Comparison of ENCODE assay signal across 25 cellular contexts in genomic region chr21:15775291-15775690, GRCh38. TPM values are rescaled to one million over a fixed set of nuclear protein-coding genes. Genes with fewer than 3 reads are reported as not detected.
DNase-seq lines count a peak whose midpoint lies in the region; ATAC-seq, FAIRE-seq and TF ChIP-seq lines count a peak whose summit lies in the region.
"Had no signal": no experiment of that assay in that cellular context is flagged by ENCODE, and none has a peak within 500 bp of the region (broad histone marks: within the 10 kb centered on the region; RNA-seq: fewer than 3 reads in every experiment).

No MANE protein-coding gene starts in this region.

- CTCF ChIA-PET in activated CD4-positive, alpha-beta T cell treated with anti-CD3 and anti-CD28 coated beads, Interleukin-2, amount 10 ng/mL, durations not matched to agents 7 days and 5 days (lab: Charles Lee), result interaction anchor here (1.3 to 1.4 kb wide), 2 partner anchors 21 to 33 kb away, joined by 3 to 5 read pairs; no protein-coding TSS in a partner anchor

- H3K27ac ChIP-seq in ACC112 (ENCODE audit: low read depth, low read length), result peak overlapping the region; percentile 80; the same call in 1 of the 2 replicates
- H3K27ac ChIP-seq in HUES64 (ENCODE audit: low read depth, low read length), result 0 out of 2 replicates have a peak overlapping the region, but pooled peaks have one; percentile 9
- H3K27ac ChIP-seq: adrenal gland, right lobe of liver, WERI-Rb-1 had no signal

- WGBS in HUES64, result 88% methylated on average over 4 of the region's 4 CpGs

- H3K4me3 ChIP-seq in ACC112 (ENCODE audit: low read depth, low read length) (no peak overlapping the region), HUES64 (ENCODE audit: low read length) (no peak overlapping the region)
- H3K4me3 ChIP-seq: adrenal gland, HAP-1, right lobe of liver had no signal

- H3K36me3 ChIP-seq in ACC112 (ENCODE audit: insufficient read depth, low read length), result peaks cover 4% of the 10 kb centered on the region
- H3K36me3 ChIP-seq in HUES64 (ENCODE audit: insufficient read depth, low read length), result peaks cover 1% of the 10 kb centered on the region; the same call in 1 of the 2 replicates
- H3K36me3 ChIP-seq: adrenal gland, right lobe of liver, WERI-Rb-1 had no signal

- no peaks in the 10 kb centered on the region for H3K9me3 ChIP-seq in HUES64 (ENCODE audit: insufficient read depth, low read depth, low read length)
- H3K9me3 ChIP-seq: adrenal gland, HAP-1, right lobe of liver had no signal

- no peak overlapping the region for H3K9ac ChIP-seq in HUES64 (ENCODE audit: low read depth, low read length)

- H3K27ac Mint-ChIP-seq in mesothelial cell of epicardium, result peak overlapping the region; percentile 75
- H3K27ac Mint-ChIP-seq in activated CD4-positive, alpha-beta T cell treated with anti-CD3 and anti-CD28 coated beads, Interleukin-2, amount 10 ng/mL, durations not matched to agents 7 days and 5 days, result no peak overlapping the region
- H3K27ac Mint-ChIP-seq: activated CD4-positive, alpha-beta T cell treated with anti-CD3 and anti-CD28 coated beads, Interleukin-2, amount 10 ng/mL, durations not matched to agents 24 days and 14 days; CD4-positive, alpha-beta T cell had no signal

- H3K79me2 ChIP-seq in ACC112 (ENCODE audit: control insufficient read depth, insufficient read depth, low read length, unreplicated experiment), result peaks cover 47% of the 10 kb centered on the region

- H3K27me3 Mint-ChIP-seq in mesothelial cell of epicardium (ENCODE audit: low read depth), result no peaks in the 10 kb centered on the region
- no peaks in the 10 kb centered on the region for H3K27me3 Mint-ChIP-seq in activated CD4-positive, alpha-beta T cell treated with anti-CD3 and anti-CD28 coated beads, Interleukin-2, amount 10 ng/mL, durations not matched to agents 7 days and 5 days
- H3K27me3 Mint-ChIP-seq: activated CD4-positive, alpha-beta T cell treated with anti-CD3 and anti-CD28 coated beads, Interleukin-2, amount 10 ng/mL, durations not matched to agents 24 days and 14 days; CD4-positive, alpha-beta T cell had no signal

- POLR2A ChIA-PET in activated CD4-positive, alpha-beta T cell treated with anti-CD3 and anti-CD28 coated beads, Interleukin-2, amount 10 ng/mL, durations not matched to agents 7 days and 5 days (lab: Charles Lee), result no interaction called here

- no peak overlapping the region for H3K4me3 Mint-ChIP-seq in mesothelial cell of epicardium
- no peak overlapping the region for H3K4me3 Mint-ChIP-seq in activated CD4-positive, alpha-beta T cell treated with anti-CD3 and anti-CD28 coated beads, Interleukin-2, amount 10 ng/mL, durations not matched to agents 7 days and 5 days
- H3K4me3 Mint-ChIP-seq: activated CD4-positive, alpha-beta T cell treated with anti-CD3 and anti-CD28 coated beads, Interleukin-2, amount 10 ng/mL, durations not matched to agents 24 days and 14 days; activated T-cell treated with anti-CD3 and anti-CD28 coated beads, Interleukin-2, amount 50 U/mL, for 4 hours; CD4-positive, alpha-beta T cell had no signal

- peak; percentile 66 for DNase-seq in amniotic epithelial cell (ENCODE audit: low read depth)
- no peak for DNase-seq in mesothelial cell of epicardium (ENCODE audit: low spot score in 2 of 2, unreplicated experiment in 2 of 2)
- DNase-seq in GM12891 (ENCODE audit: insufficient read length, low spot score), result no peak
- DNase-seq in activated CD4-positive, alpha-beta T cell treated with anti-CD3 and anti-CD28 coated beads, Interleukin-2, amount 10 ng/mL, durations not matched to agents 7 days and 5 days, result no peak
- DNase-seq: 8988T; activated CD4-positive, alpha-beta T cell treated with anti-CD3 and anti-CD28 coated beads, Interleukin-2, amount 10 ng/mL, durations not matched to agents 24 days and 14 days; activated naive CD4-positive, alpha-beta T cell treated with Interleukin-2 at 50 U/mL for 16 hours; activated T-cell treated with anti-CD3 and anti-CD28 coated beads, Interleukin-2, amount 50 U/mL, for 4 hours; adrenal gland; CD4-positive, alpha-beta T cell; head of caudate nucleus; left cardiac atrium; MM.1S; NCI-H1417 treated with DMSO at 0.1 percent for 48 hours; NCI-H2107; NCI-H446; right lobe of liver; SHP77; stimulated activated naive CD4-positive, alpha-beta T cell treated with Interleukin-2 at 50 U/mL for 16 hours; WERI-Rb-1 had no signal

- no peaks in the 10 kb centered on the region for H3K9me3 Mint-ChIP-seq in mesothelial cell of epicardium
- no peaks in the 10 kb centered on the region for H3K9me3 Mint-ChIP-seq in activated CD4-positive, alpha-beta T cell treated with anti-CD3 and anti-CD28 coated beads, Interleukin-2, amount 10 ng/mL, durations not matched to agents 7 days and 5 days
- H3K9me3 Mint-ChIP-seq: activated CD4-positive, alpha-beta T cell treated with anti-CD3 and anti-CD28 coated beads, Interleukin-2, amount 10 ng/mL, durations not matched to agents 24 days and 14 days; activated T-cell treated with anti-CD3 and anti-CD28 coated beads, Interleukin-2, amount 50 U/mL, for 4 hours had no signal

- H3K4me1 ChIP-seq in ACC112 (ENCODE audit: control insufficient read depth, insufficient read depth, low read length, unreplicated experiment), result peaks cover 41% of the 10 kb centered on the region
- H3K4me1 ChIP-seq in HUES64 (ENCODE audit: insufficient read depth, low read length), result peaks cover 19% of the 10 kb centered on the region
- H3K4me1 ChIP-seq: HAP-1 had no signal

- no peak for TF ChIP-seq POLR2A in GM12891 (IDR thresholded peaks at IDR 0.05; ENCODE audit: low read depth, low read length)

- no peak for TF ChIP-seq CTCF in mesothelial cell of epicardium (IDR thresholded peaks at IDR 0.05; ENCODE audit: unreplicated experiment)

- peaks cover 6% of the 10 kb centered on the region for H3K36me3 Mint-ChIP-seq in mesothelial cell of epicardium
- peaks cover 31% of the 10 kb centered on the region for H3K36me3 Mint-ChIP-seq in activated CD4-positive, alpha-beta T cell treated with anti-CD3 and anti-CD28 coated beads, Interleukin-2, amount 10 ng/mL, durations not matched to agents 7 days and 5 days (ENCODE audit: low read depth)

- no peak overlapping the region for H2AFZ ChIP-seq in ACC112 (ENCODE audit: low read length, unreplicated experiment)

- H3K4me1 Mint-ChIP-seq in mesothelial cell of epicardium, result peaks cover 58% of the 10 kb centered on the region
- peaks cover 14% of the 10 kb centered on the region for H3K4me1 Mint-ChIP-seq in activated CD4-positive, alpha-beta T cell treated with anti-CD3 and anti-CD28 coated beads, Interleukin-2, amount 10 ng/mL, durations not matched to agents 7 days and 5 days

- ATAC-seq in HG02884 (IDR thresholded peaks at IDR 0.05; ENCODE audit: unreplicated experiment), result no peak
- ATAC-seq in HG03108 (IDR thresholded peaks at IDR 0.05; ENCODE audit: unreplicated experiment), result no peak
- ATAC-seq: activated T-cell treated with anti-CD3 and anti-CD28 coated beads, Interleukin-2, amount 50 U/mL, for 4 hours; left cardiac atrium; right lobe of liver had no signal

- no peaks in the 10 kb centered on the region for H3K27me3 ChIP-seq in ACC112 (ENCODE audit: insufficient read depth, low read length)
- no peaks in the 10 kb centered on the region for H3K27me3 ChIP-seq in HUES64 (ENCODE audit: insufficient read depth, low read length)
- H3K27me3 ChIP-seq: adrenal gland, right lobe of liver had no signal

- FAIRE-seq in GM12891 (lab: Jason Lieb, UNC), result no peak

TF ChIP-seq in GM12891, 5 proteins besides CTCF, POLR2A, EP300 and RAD21:
- no peak for TF ChIP-seq SPI1 (IDR thresholded peaks at IDR 0.05; ENCODE audit: low read depth, low read length)
- TF ChIP-seq PAX5 (IDR thresholded peaks at IDR 0.05; ENCODE audit: insufficient read depth, low read length, severe bottlenecking), result no peak
- TF ChIP-seq TAF1 (IDR thresholded peaks at IDR 0.05; ENCODE audit: low read depth, low read length), result no peak
- TF ChIP-seq POU2F2 (IDR thresholded peaks at IDR 0.05; ENCODE audit: low read depth, low read length), result no peak
- no peak for TF ChIP-seq POLR2AphosphoS5 (IDR thresholded peaks at IDR 0.05; ENCODE audit: low read depth, low read length)

RNA-seq across cellular contexts. Expression of gene USP25, which starts 45.5 kb away (rescaled TPM):
- polyA plus RNA-seq in HUES64 (2013, experiment 1 of 2), result 20.0 TPM
- polyA plus RNA-seq in HUES64 (2013, experiment 2 of 2), result 20.1 TPM
- 82.8 to 89.2 TPM (median 88.1 TPM) in 3 replicates for total RNA-seq in mesothelial cell of epicardium
- 9.1 TPM for polyA plus RNA-seq in GM12891 (2012; ENCODE audit: low read depth, missing spikeins)
- total RNA-seq in activated CD4-positive, alpha-beta T cell treated with anti-CD3 and anti-CD28 coated beads, Interleukin-2, amount 10 ng/mL, durations not matched to agents 7 days and 5 days, result 10 to 100 TPM; 50.3 to 56.0 TPM
